In the genomic region with DNA sequence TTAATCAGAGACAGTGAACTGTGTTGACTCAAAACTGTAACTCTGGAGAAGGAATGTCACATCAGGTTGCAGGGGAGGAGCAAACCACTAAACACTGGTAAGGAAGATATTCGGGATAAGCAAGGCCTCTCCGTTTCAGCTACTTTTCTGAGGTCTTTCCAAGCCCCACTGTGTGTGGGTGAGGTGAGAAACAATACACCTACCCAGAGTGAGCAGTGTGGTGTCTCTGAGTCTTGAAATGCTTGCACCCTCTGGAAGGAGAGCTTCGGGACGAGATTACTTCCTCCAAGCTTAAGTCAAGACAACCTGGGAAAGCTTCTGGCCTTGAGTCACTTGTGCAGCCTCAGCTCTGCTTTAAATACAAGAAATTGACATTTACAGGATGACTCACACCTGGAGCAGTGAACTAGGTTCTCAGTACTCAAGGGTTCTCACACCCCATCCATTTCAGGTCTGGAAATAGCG, we compare ENCODE assay signal across 9 cellular contexts. TPM values are rescaled to one million over a fixed set of nuclear protein-coding genes. Genes with fewer than 3 reads are reported as not detected.
DNase-seq lines count a peak whose midpoint lies in the region; ATAC-seq, FAIRE-seq and TF ChIP-seq lines count a peak whose summit lies in the region.
"Had no signal": no experiment of that assay in that cellular context is flagged by ENCODE, and none has a peak within 500 bp of the region (broad histone marks: within the 10 kb centered on the region; RNA-seq: fewer than 3 reads in every experiment).

No MANE protein-coding gene starts in this region.

- no peak overlapping the region for H3K23ac ChIP-seq in mesendoderm (ENCODE audit: low read length)

- ATAC-seq in A549 (peak; percentile 11 to 18; a peak in 4 of 6 replicates), HG03469 (IDR thresholded peaks at IDR 0.05; ENCODE audit: unreplicated experiment) (no peak), GM18873 (IDR thresholded peaks at IDR 0.05; ENCODE audit: low FRiP score, unreplicated experiment) (no peak)

- H3K4me1 ChIP-seq in A549 (peaks cover 57% of the 10 kb centered on the region), HEK293 (ENCODE audit: control insufficient read depth, insufficient read depth, low read length) (peaks cover 45% of the 10 kb centered on the region), mesendoderm (ENCODE audit: control insufficient read depth, low read depth, low read length) (peaks cover 3% of the 10 kb centered on the region)

- no peak; a peak in 1 of 5 replicates for TF ChIP-seq EP300 in A549 (IDR thresholded peaks at IDR 0.05)

- peak; percentile 85 to 92 for DNase-seq in A549 (ENCODE audit: low read depth in 1 of 2, low spot score in 1 of 2)
- peak; percentile 76 for DNase-seq in astrocyte of the spinal cord (ENCODE audit: low read depth, low spot score)
- peak; percentile 41 for DNase-seq in mesendoderm
- no peak for DNase-seq in NCI-H526 (lab: John Stamatoyannopoulos, UW)
- DNase-seq in activated CD4-positive, CD25-positive, alpha-beta regulatory T cell treated with anti-CD3 and anti-CD28 coated beads, Interleukin-2, amount 50 U/mL, for 72 hours, result no peak
- DNase-seq: activated naive CD4-positive, alpha-beta T cell had no signal

- no peak overlapping the region for H2BK15ac ChIP-seq in mesendoderm (replicated peaks; ENCODE audit: low read depth)

- H4K5ac ChIP-seq in mesendoderm (ENCODE audit: low read length), result no peak overlapping the region

- no peaks in the 10 kb centered on the region for H3K27me3 ChIP-seq in mesendoderm (ENCODE audit: insufficient read depth, low read length, poor library complexity)

- POLR2A ChIA-PET in A549 (lab: Yijun Ruan, JAX) (interaction anchor here (0.6 to 3.4 kb wide), 12 partner anchors 8 to 147 kb away, joined by 3 to 42 read pairs (median 4); no protein-coding TSS in a partner anchor), HEK293 (lab: Yijun Ruan, JAX) (interaction anchor here (0.6 to 1.4 kb wide), 6 partner anchors 19 to 167 kb away, joined by 3 to 4 read pairs (median 3); no protein-coding TSS in a partner anchor)

- peaks cover 7% of the 10 kb centered on the region for H3K79me1 ChIP-seq in mesendoderm (ENCODE audit: low read length)

- peak overlapping the region; percentile 90 for H3K4me2 ChIP-seq in A549
- no peak overlapping the region for H3K4me2 ChIP-seq in mesendoderm (ENCODE audit: low read length)

- TF ChIP-seq CTCF in A549 (IDR thresholded peaks at IDR 0.05) (no peak), HEK293 (tag by site-specific recombination; IDR thresholded peaks at IDR 0.05) (no peak), astrocyte of the spinal cord (IDR thresholded peaks at IDR 0.05; ENCODE audit: low read depth, low read length) (no peak)

- 6% methylated on average over 5 of the region's 5 CpGs for WGBS in A549 (ENCODE audit: missing lambda C conversion rate)
- WGBS in mesendoderm (ENCODE audit: extremely low coverage, insufficient coverage, low lambda C conversion rate), result no CpG with 5 or more reads among the region's 5 CpGs

- FAIRE-seq in A549 (lab: Jason Lieb, UNC), result peak; percentile 67

- no peak overlapping the region for H2BK120ac ChIP-seq in mesendoderm (ENCODE audit: low read depth, low read length)

- H3K9me3 ChIP-seq in A549, result no peaks in the 10 kb centered on the region
- H3K9me3 ChIP-seq in HEK293 (ENCODE audit: control insufficient read depth, insufficient read depth, low read depth, low read length), result no peaks in the 10 kb centered on the region

- no peak overlapping the region for H2AK5ac ChIP-seq in mesendoderm (ENCODE audit: low read length)

- no peak overlapping the region for H4K8ac ChIP-seq in mesendoderm (ENCODE audit: low read depth, low read length)

- no peak overlapping the region for H3K56ac ChIP-seq in mesendoderm (ENCODE audit: low read length)

- H3K4me3 ChIP-seq in A549 (peak overlapping the region; percentile 2; the same call in 1 of the 3 replicates), HEK293 (ENCODE audit: low read depth, low read length) (no peak overlapping the region), astrocyte of the spinal cord (ENCODE audit: low read depth, low read length) (no peak overlapping the region), mesendoderm (ENCODE audit: low read length) (no peak overlapping the region)

- H3K36me3 ChIP-seq in HEK293 (ENCODE audit: control insufficient read depth in 2 of 2, insufficient read depth in 1 of 2, low read length in 2 of 2) (no peaks in the 10 kb centered on the region), mesendoderm (ENCODE audit: control insufficient read depth, insufficient read depth, low read length) (no peaks in the 10 kb centered on the region)

- H2BK5ac ChIP-seq in mesendoderm (ENCODE audit: low read length), result no peak overlapping the region

- peaks cover 13% of the 10 kb centered on the region for H3K79me2 ChIP-seq in mesendoderm (ENCODE audit: control insufficient read depth, insufficient read depth, low read length)

- in situ Hi-C loops in astrocyte of the spinal cord (cut with HindIII; ENCODE audit: low sequenced_read_pairs), result no loop called here

- H3K18ac ChIP-seq in mesendoderm (ENCODE audit: low read length), result no peak overlapping the region

- H3K27ac ChIP-seq in A549, result peak overlapping the region; percentile 95
- peak overlapping the region; percentile 54 for H3K27ac ChIP-seq in HEK293 (ENCODE audit: extremely low read depth, low read depth, low read length)
- H3K27ac ChIP-seq in mesendoderm (ENCODE audit: low read depth, low read length), result no peak overlapping the region

- peak in 1 of 2 experiments; percentile 8; a peak in 1 of 5 replicates for TF ChIP-seq RAD21 in A549 (conservative IDR thresholded peaks at IDR 0.05 in 1 of 2, IDR thresholded peaks at IDR 0.05 in 1 of 2)

- CTCF ChIA-PET in A549 (lab: Yijun Ruan, JAX), result interaction anchor here (0.8 to 39.8 kb wide), 19 partner anchors 8 to 184 kb away, joined by 3 to 640 read pairs (median 7); a partner anchor contains a TSS
- CTCF ChIA-PET in HEK293 (lab: Yijun Ruan, JAX), result interaction anchor here (0.6 to 7.2 kb wide), 10 partner anchors 13 to 464 kb away, joined by 3 to 78 read pairs (median 3); a partner anchor contains a TSS

- H3K9ac ChIP-seq in mesendoderm (ENCODE audit: low read length), result no peak overlapping the region

- TF ChIP-seq POLR2A in A549 (IDR thresholded peaks at IDR 0.05; ENCODE audit: low read length), result no peak

- no peak overlapping the region for H3K4ac ChIP-seq in mesendoderm (ENCODE audit: low read depth, low read length)

TF ChIP-seq in HEK293, 187 proteins besides CTCF, POLR2A, EP300 and RAD21:
- TF ChIP-seq ZNF791 (tag by site-specific recombination; IDR thresholded peaks at IDR 0.05) (no peak), EGR2 (tag by site-specific recombination; IDR thresholded peaks at IDR 0.05; ENCODE audit: low read depth) (peak; percentile 33; the same call in 1 of the 2 replicates), ZNF112 (tag by site-specific recombination; IDR thresholded peaks at IDR 0.05) (no peak), ZFHX2 (tag by site-specific recombination; conservative IDR thresholded peaks at IDR 0.05) (peak; percentile 44), PRDM1 (tag by site-specific recombination; IDR thresholded peaks at IDR 0.05) (no peak), ZNF561 (tag by site-specific recombination; IDR thresholded peaks at IDR 0.05; ENCODE audit: borderline replicate concordance) (no peak), ZNF600 (tag by site-specific recombination; IDR thresholded peaks at IDR 0.05) (peak; percentile 69)
- TF ChIP-seq, protein P1, sequence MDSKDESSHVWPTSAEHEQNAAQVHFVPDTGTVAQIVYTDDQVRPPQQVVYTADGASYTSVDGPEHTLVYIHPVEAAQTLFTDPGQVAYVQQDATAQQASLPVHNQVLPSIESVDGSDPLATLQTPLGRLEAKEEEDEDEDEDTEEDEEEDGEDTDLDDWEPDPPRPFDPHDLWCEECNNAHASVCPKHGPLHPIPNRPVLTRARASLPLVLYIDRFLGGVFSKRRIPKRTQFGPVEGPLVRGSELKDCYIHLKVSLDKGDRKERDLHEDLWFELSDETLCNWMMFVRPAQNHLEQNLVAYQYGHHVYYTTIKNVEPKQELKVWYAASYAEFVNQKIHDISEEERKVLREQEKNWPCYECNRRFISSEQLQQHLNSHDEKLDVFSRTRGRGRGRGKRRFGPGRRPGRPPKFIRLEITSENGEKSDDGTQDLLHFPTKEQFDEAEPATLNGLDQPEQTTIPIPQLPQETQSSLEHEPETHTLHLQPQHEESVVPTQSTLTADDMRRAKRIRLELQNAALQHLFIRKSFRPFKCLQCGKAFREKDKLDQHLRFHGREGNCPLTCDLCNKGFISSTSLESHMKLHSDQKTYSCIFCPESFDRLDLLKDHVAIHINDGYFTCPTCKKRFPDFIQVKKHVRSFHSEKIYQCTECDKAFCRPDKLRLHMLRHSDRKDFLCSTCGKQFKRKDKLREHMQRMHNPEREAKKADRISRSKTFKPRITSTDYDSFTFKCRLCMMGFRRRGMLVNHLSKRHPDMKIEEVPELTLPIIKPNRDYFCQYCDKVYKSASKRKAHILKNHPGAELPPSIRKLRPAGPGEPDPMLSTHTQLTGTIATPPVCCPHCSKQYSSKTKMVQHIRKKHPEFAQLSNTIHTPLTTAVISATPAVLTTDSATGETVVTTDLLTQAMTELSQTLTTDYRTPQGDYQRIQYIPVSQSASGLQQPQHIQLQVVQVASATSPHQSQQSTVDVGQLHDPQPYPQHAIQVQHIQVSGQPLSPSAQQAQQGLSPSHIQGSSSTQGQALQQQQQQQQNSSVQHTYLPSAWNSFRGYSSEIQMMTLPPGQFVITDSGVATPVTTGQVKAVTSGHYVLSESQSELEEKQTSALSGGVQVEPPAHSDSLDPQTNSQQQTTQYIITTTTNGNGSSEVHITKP (tag by site-specific recombination; IDR thresholded peaks at IDR 0.05), result peak; percentile 97

RNA-seq across cellular contexts. Expression of a gene that starts 2.5 kb away (rescaled TPM):
- polyA plus RNA-seq in A549 (2011; rRNA removed), result 9.1 and 10.9 TPM in 2 replicates
- 39.9 and 49.0 TPM in 2 replicates for polyA plus RNA-seq in A549 (2012; cell fraction: cytosol; rRNA removed)
- polyA plus RNA-seq in A549 (2012; cell fraction: nucleus; rRNA removed), result 142 and 168 TPM in 2 replicates
- 30.7 to 53.6 TPM (median 34.5 TPM) in 3 replicates for polyA plus RNA-seq in A549 (2017; fragmentation: RNase III; extraction: RNeasy Plus Mini Kit Qiagen cat#74134 plus additional on column Dnase treatment)
- polyA minus RNA-seq in A549 (2011; rRNA and poly(A)+ RNA removed), result 12.0 and 13.0 TPM in 2 replicates
- 1.6 TPM for polyA plus RNA-seq in mesendoderm (2013, experiment 1 of 2)
- 2.0 TPM for polyA plus RNA-seq in mesendoderm (2013, experiment 2 of 2)

RNA-seq across cellular contexts. Expression of a gene that starts 57.4 kb away (rescaled TPM):
- polyA plus RNA-seq in A549 (2011; rRNA removed) (0.05 and 0.08 TPM in 2 replicates), A549 (2017; fragmentation: RNase III; extraction: RNeasy Plus Mini Kit Qiagen cat#74134 plus additional on column Dnase treatment) (0.09 to 0.25 TPM (median 0.21 TPM) in 3 replicates)
- polyA plus RNA-seq in A549 (2012; cell fraction: cytosol; rRNA removed), result 0.09 and 0.16 TPM in 2 replicates
- 0.40 and 0.54 TPM in 2 replicates for polyA plus RNA-seq in A549 (2012; cell fraction: nucleus; rRNA removed)
- polyA minus RNA-seq in A549 (2011; rRNA and poly(A)+ RNA removed), result not detected in 2 replicates
- not detected for polyA plus RNA-seq in mesendoderm (2013, experiment 1 of 2)
- polyA plus RNA-seq in mesendoderm (2013, experiment 2 of 2), result not detected

Comparison
In these comparisons a context has a peak if more than half of its experiments do, and no peak if none do; other contexts are left out.
1. ATAC-seq: peak in A549 (2 of 2); none in HG03469 (single experiment) and GM18873 (single experiment).
2. DNase-seq: peak in A549 (2 of 2), astrocyte of the spinal cord (single experiment) and mesendoderm (single experiment); none in NCI-H526 (0 of 2) and activated CD4-positive, CD25-positive, alpha-beta regulatory T cell treated with anti-CD3 and anti-CD28 coated beads, Interleukin-2, amount 50 U/mL, for 72 hours (single experiment).